In genomic region chr22:33883961-33884808, GRCh38 we compare ENCODE assay signal across 1 cellular context.
TF ChIP-seq lines count a peak whose summit lies in the region.

No MANE protein-coding gene starts in this region.

TF ChIP-seq in IMR-90, 13 proteins besides CTCF, POLR2A, EP300 and RAD21:
- no peak for TF ChIP-seq CHD1 (IDR thresholded peaks at IDR 0.05; ENCODE audit: low read depth, low read length)
- TF ChIP-seq FOS (IDR thresholded peaks at IDR 0.05; ENCODE audit: low read depth, low read length) = no peak
- TF ChIP-seq MAFK (IDR thresholded peaks at IDR 0.05; ENCODE audit: low read depth, low read length) = no peak
- no peak for TF ChIP-seq CEBPB (IDR thresholded peaks at IDR 0.05; ENCODE audit: low read depth, low read length)
- no peak for TF ChIP-seq BHLHE40 (IDR thresholded peaks at IDR 0.05; ENCODE audit: low read depth, low read length)
- TF ChIP-seq RCOR1 (IDR thresholded peaks at IDR 0.05; ENCODE audit: insufficient replicate concordance, low read length) = no peak
